In the genomic region with DNA sequence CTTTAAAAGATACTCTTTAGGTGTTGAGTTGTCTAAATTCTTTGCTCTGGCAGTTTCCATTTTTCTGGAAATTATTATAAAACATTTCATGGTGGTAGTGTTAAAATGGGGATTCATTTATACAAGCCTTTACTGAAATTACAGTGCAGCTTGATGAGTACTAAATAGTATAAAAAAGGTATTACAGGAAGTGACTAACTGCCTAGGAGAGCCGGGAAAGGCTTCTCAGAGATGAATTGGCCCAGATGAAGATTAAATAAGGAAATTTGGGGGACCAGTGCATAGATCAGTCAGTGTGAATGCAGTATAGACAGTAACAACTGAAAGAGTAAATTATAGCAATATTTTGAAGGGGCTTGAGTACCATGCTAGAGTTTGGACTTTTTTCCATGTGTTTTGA, we compare ENCODE assay signal across 16 cellular contexts. TPM values are rescaled to one million over a fixed set of nuclear protein-coding genes. Genes with fewer than 3 reads are reported as not detected.
DNase-seq lines count a peak whose midpoint lies in the region; ATAC-seq, FAIRE-seq and TF ChIP-seq lines count a peak whose summit lies in the region.
"Had no signal": no experiment of that assay in that cellular context is flagged by ENCODE, and none has a peak within 500 bp of the region (broad histone marks: within the 10 kb centered on the region; RNA-seq: fewer than 3 reads in every experiment).

No MANE protein-coding gene starts in this region.

- dilution Hi-C loops in keratinocyte (cut with MboI; ENCODE audit: extremely low pct_ligation_motif_present, low sequenced_read_pairs), result no loop called here

- POLR2A ChIA-PET in activated CD8-positive, alpha-beta T cell treated with anti-CD3 and anti-CD28 coated beads for 36 hours (lab: Charles Lee), result interaction anchor here (0.6 to 2.6 kb wide), 7 partner anchors 13 to 103 kb away, joined by 3 to 13 read pairs (median 3); no protein-coding TSS in a partner anchor

- intact Hi-C loops in activated CD8-positive, alpha-beta T cell treated with anti-CD3 and anti-CD28 coated beads for 36 hours (cut with micrococcal nuclease), result loop anchor here (5.0 kb wide), 1 partner anchor 157 kb away; no protein-coding TSS in a partner anchor

- H3K27ac ChIP-seq in BLaER1 treated with 17β-estradiol and CSF1 and Interleukin-3, amounts not matched to agents 10 nM and 100 nM, result peak overlapping the region in 4 of 11 experiments; percentile 16 to 28 (median 19); a peak in 3 of 22 replicates
- H3K27ac ChIP-seq in keratinocyte (ENCODE audit: control insufficient read depth, insufficient read depth, low read length), result peak overlapping the region; percentile 31
- H3K27ac ChIP-seq: right lobe of liver had no signal

- peaks cover 3% of the 10 kb centered on the region for H3K9me1 ChIP-seq in keratinocyte (ENCODE audit: control insufficient read depth, extremely low read depth, insufficient read depth, low read length)

- H3K4me1 ChIP-seq in BLaER1 treated with 17β-estradiol and CSF1 and Interleukin-3, amounts not matched to agents 10 nM and 100 nM, result peaks cover 67 to 96% (median 77%) of the 10 kb centered on the region in 10 experiments
- peaks cover 15% of the 10 kb centered on the region for H3K4me1 ChIP-seq in keratinocyte (ENCODE audit: control insufficient read depth, extremely low read depth, insufficient read depth, low read length)

- peak overlapping the region in 1 of 11 experiments; percentile 32; a peak in 2 of 22 replicates for H3K9ac ChIP-seq in BLaER1 treated with 17β-estradiol and CSF1 and Interleukin-3, amounts not matched to agents 10 nM and 100 nM
- no peak overlapping the region for H3K9ac ChIP-seq in keratinocyte (ENCODE audit: control insufficient read depth, extremely low read depth, insufficient read depth, low read length)

- H3K79me2 ChIP-seq in keratinocyte (ENCODE audit: control insufficient read depth, insufficient read depth, low read length), result peaks cover 99% of the 10 kb centered on the region

- H3K9me3 ChIP-seq in BLaER1 treated with 17β-estradiol and CSF1 and Interleukin-3, amounts not matched to agents 10 nM and 100 nM (replicated peaks in 1 of 11), result peaks cover 0 to 7% (median 0%) of the 10 kb centered on the region in 11 experiments; a peak in 2 of 22 replicates
- H3K9me3 ChIP-seq in keratinocyte (ENCODE audit: control insufficient read depth, low read depth, low read length), result no peaks in the 10 kb centered on the region
- H3K9me3 ChIP-seq: left ventricle myocardium inferior, right lobe of liver had no signal

- no peaks in the 10 kb centered on the region for H3K27me3 Mint-ChIP-seq in activated CD8-positive, alpha-beta T cell treated with anti-CD3 and anti-CD28 coated beads for 36 hours

- H3K27me3 ChIP-seq in BLaER1 treated with 17β-estradiol and CSF1 and Interleukin-3, amounts not matched to agents 10 nM and 100 nM, result no peaks in the 10 kb centered on the region
- H3K27me3 ChIP-seq in keratinocyte (ENCODE audit: control insufficient read depth, extremely low read depth, insufficient read depth, low read length), result no peaks in the 10 kb centered on the region
- H3K27me3 ChIP-seq: right lobe of liver had no signal

- peak overlapping the region; percentile 81 to 98 (median 95) for H3K4me2 ChIP-seq in BLaER1 treated with 17β-estradiol and CSF1 and Interleukin-3, amounts not matched to agents 10 nM and 100 nM
- peak overlapping the region; percentile 56 for H3K4me2 ChIP-seq in keratinocyte (ENCODE audit: control insufficient read depth, extremely low read depth, insufficient read depth, low read depth, low read length)

- H3K9me3 Mint-ChIP-seq in activated CD8-positive, alpha-beta T cell treated with anti-CD3 and anti-CD28 coated beads for 36 hours, result peaks cover 4% of the 10 kb centered on the region

- H4K20me1 ChIP-seq in BLaER1 treated with 17β-estradiol and CSF1 and Interleukin-3, amounts not matched to agents 10 nM and 100 nM, result peaks cover 59 to 100% (median 100%) of the 10 kb centered on the region in 11 experiments
- no peaks in the 10 kb centered on the region for H4K20me1 ChIP-seq in keratinocyte (ENCODE audit: control insufficient read depth, extremely low read depth, insufficient read depth, low read length)

- ATAC-seq in activated CD8-positive, alpha-beta T cell treated with anti-CD3 and anti-CD28 coated beads for 36 hours, result peak; percentile 14
- no peak for ATAC-seq in HG03045 (IDR thresholded peaks at IDR 0.05; ENCODE audit: unreplicated experiment)
- no peak for ATAC-seq in GM21360 (IDR thresholded peaks at IDR 0.05; ENCODE audit: unreplicated experiment)
- no peak for ATAC-seq in GM21526 (IDR thresholded peaks at IDR 0.05; ENCODE audit: low FRiP score, unreplicated experiment)
- ATAC-seq: activated CD4-positive, CD25-positive, alpha-beta regulatory T cell treated with anti-CD3 and anti-CD28 coated beads, Interleukin-2, amount 50 U/mL, for 24 hours; right lobe of liver had no signal

- no peak overlapping the region for H3K4me3 ChIP-seq in BLaER1 treated with 17β-estradiol and CSF1 and Interleukin-3, amounts not matched to agents 10 nM and 100 nM
- no peak overlapping the region for H3K4me3 ChIP-seq in keratinocyte (ENCODE audit: control insufficient read depth in 2 of 3, extremely low read depth in 1 of 3, insufficient read depth in 2 of 3, low read depth in 1 of 3, low read length in 3 of 3)
- H3K4me3 ChIP-seq: left ventricle myocardium inferior, right lobe of liver had no signal

- CTCF ChIA-PET in activated CD8-positive, alpha-beta T cell treated with anti-CD3 and anti-CD28 coated beads for 36 hours (lab: Charles Lee), result interaction anchor here (1.0 to 2.4 kb wide), 8 partner anchors 11 to 159 kb away, joined by 3 to 12 read pairs (median 4); a partner anchor contains a TSS

- H3K36me3 ChIP-seq in BLaER1 treated with 17β-estradiol and CSF1 and Interleukin-3, amounts not matched to agents 10 nM and 100 nM, result peaks cover 0 to 100% (median 82%) of the 10 kb centered on the region in 11 experiments; a peak in 21 of 22 replicates
- H3K36me3 ChIP-seq in keratinocyte (ENCODE audit: control insufficient read depth in 2 of 2, extremely low read depth in 1 of 2, insufficient read depth in 2 of 2, low read length in 2 of 2), result peaks cover 3 to 7% of the 10 kb centered on the region in 2 experiments
- H3K36me3 ChIP-seq: left ventricle myocardium inferior, right lobe of liver had no signal

- DNase-seq in ELR (ENCODE audit: low read depth) (peak; percentile 53), keratinocyte (ENCODE audit: low read depth, low spot score) (no peak), D721Med (ENCODE audit: insufficient read length, low spot score) (no peak)
- DNase-seq in activated CD8-positive, alpha-beta T cell treated with anti-CD3 and anti-CD28 coated beads for 36 hours, result no peak
- DNase-seq: left ventricle myocardium inferior; NCI-H2107; right lobe of liver; stimulated activated CD4-positive, alpha-beta T cell treated with anti-CD3 and anti-CD28 coated beads, Interleukin-4, amount 100 ng/mL, for 4 hours; stimulated activated naive CD4-positive, alpha-beta T cell had no signal

- no peak overlapping the region for H3K4me3 Mint-ChIP-seq in activated CD8-positive, alpha-beta T cell treated with anti-CD3 and anti-CD28 coated beads for 36 hours
- H3K4me3 Mint-ChIP-seq: nephron had no signal

- no peak for TF ChIP-seq CTCF in activated CD8-positive, alpha-beta T cell treated with anti-CD3 and anti-CD28 coated beads for 36 hours (IDR thresholded peaks at IDR 0.05)
- TF ChIP-seq CTCF in keratinocyte (optimal IDR thresholded peaks at IDR 0.05 in 1 of 3, IDR thresholded peaks at IDR 0.05 in 1 of 3, conservative IDR thresholded peaks at IDR 0.05 in 1 of 3; ENCODE audit: extremely low read depth in 1 of 3, insufficient read depth in 2 of 3, low read length in 3 of 3), result no peak
- no peak for TF ChIP-seq CTCF in D721Med (IDR thresholded peaks at IDR 0.05; ENCODE audit: insufficient read depth, missing control alignments)

- H3K36me3 Mint-ChIP-seq in activated CD8-positive, alpha-beta T cell treated with anti-CD3 and anti-CD28 coated beads for 36 hours (ENCODE audit: low read depth), result peaks cover 43% of the 10 kb centered on the region

- H3K4me1 Mint-ChIP-seq in activated CD8-positive, alpha-beta T cell treated with anti-CD3 and anti-CD28 coated beads for 36 hours (ENCODE audit: low read depth), result peaks cover 69% of the 10 kb centered on the region

- no peak overlapping the region for H2AFZ ChIP-seq in keratinocyte (ENCODE audit: control insufficient read depth, low read length)

- peak overlapping the region; percentile 77 for H3K27ac Mint-ChIP-seq in activated CD8-positive, alpha-beta T cell treated with anti-CD3 and anti-CD28 coated beads for 36 hours

- no peak for FAIRE-seq in keratinocyte (lab: Jason Lieb, UNC)
- FAIRE-seq in D721Med (lab: Jason Lieb, UNC), result no peak
- FAIRE-seq: H1 had no signal

RNA-seq across cellular contexts. Expression of a gene that starts 7.5 kb away (rescaled TPM):
- 100 to 1,000 TPM; 361 to 393 TPM for total RNA-seq in activated CD8-positive, alpha-beta T cell treated with anti-CD3 and anti-CD28 coated beads for 36 hours
- polyA plus RNA-seq in keratinocyte, result 212 to 326 TPM (median 232 TPM) in 3 replicates
- 220 TPM for polyA plus RNA-seq in keratinocyte (2011; ENCODE audit: low read depth)
- polyA plus RNA-seq in keratinocyte (2011; cell fraction: cytosol; rRNA removed), result 184 and 333 TPM in 2 replicates
- 134 and 170 TPM in 2 replicates for polyA plus RNA-seq in keratinocyte (2011; cell fraction: nucleus; rRNA removed)
- 189 and 205 TPM in 2 replicates for polyA plus RNA-seq in keratinocyte (2012; ENCODE audit: low replicate concordance)
- polyA minus RNA-seq in keratinocyte, result 44.7 to 97.9 TPM (median 90.4 TPM) in 3 replicates
- 96.5 TPM for polyA minus RNA-seq in keratinocyte (2011; cell fraction: cytosol; rRNA and poly(A)+ RNA removed)
- 27.1 and 51.3 TPM in 2 replicates for polyA minus RNA-seq in keratinocyte (2011; cell fraction: nucleus; rRNA and poly(A)+ RNA removed)
